ENCODE assay signal across 34 cellular contexts in the genomic region with DNA sequence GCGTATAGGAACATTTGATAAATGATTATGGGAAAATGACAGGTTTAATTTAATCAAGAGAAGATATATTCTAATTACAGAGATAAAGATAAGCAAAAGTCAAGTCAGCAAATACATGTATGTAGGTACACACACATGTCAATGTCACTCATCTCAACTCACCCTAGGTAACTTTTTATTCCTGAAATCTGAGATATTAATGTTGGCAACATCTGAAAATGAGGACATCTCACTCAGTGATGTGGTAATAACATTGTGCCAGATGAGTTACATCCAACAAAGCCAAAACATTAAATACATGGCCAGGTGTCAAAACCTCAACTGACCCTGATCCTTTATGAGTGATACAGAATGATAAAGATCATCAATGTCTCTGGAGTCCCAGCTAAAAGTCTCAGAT.
"Had no signal": no experiment of that assay in that cellular context is flagged by ENCODE, and none has a peak within 500 bp of the region (broad histone marks: within the 10 kb centered on the region; RNA-seq: fewer than 3 reads in every experiment).

No MANE protein-coding gene starts in this region.

- H3K27me3 ChIP-seq: MG63 had no signal

- H3K9me3 ChIP-seq: MG63 had no signal

- DNase-seq: Karpas-422, Kasumi-1, MG63, MM.1S, MV-4-11, NCI-H1048, NCI-H1092, NCI-H1092 treated with DMSO at 0.1 percent for 48 hours, NCI-H1105, NCI-H1105 treated with DMSO at 0.1 percent for 48 hours, NCI-H1417, NCI-H1417 treated with DMSO at 0.1 percent for 48 hours, NCI-H1436, NCI-H1436 treated with DMSO at 0.1 percent for 48 hours, NCI-H146, NCI-H1694, NCI-H1694 treated with DMSO at 0.1 percent for 48 hours, NCI-H187, NCI-H187 treated with DMSO at 0.1 percent for 48 hours, NCI-H1930, NCI-H2029, NCI-H2081, NCI-H2081 treated with DMSO at 0.1 percent for 48 hours, NCI-H2107, NCI-H2171, NCI-H2171 treated with DMSO at 0.1 percent for 48 hours, NCI-H2227 treated with DMSO at 0.1 percent for 48 hours, NCI-H226, NCI-H345, NCI-H446, NCI-H446 treated with DMSO at 0.1 percent for 48 hours, NCI-H510A, NCI-H510A treated with DMSO at 0.1 percent for 48 hours, NCI-H524 had no signal

- H3K4me3 ChIP-seq: MG63 had no signal

- H3K36me3 ChIP-seq: MG63 had no signal
